8 cellular contexts compared by ENCODE assay signal in genomic region chr3:150544726-150545125, GRCh38.
A peak's percentile ranks its signal among the peaks of the same experiment; 100 is the strongest.
DNase-seq lines count a peak whose midpoint lies in the region; TF ChIP-seq lines count a peak whose summit lies in the region.

No MANE protein-coding gene starts in this region.

- H3K4me1 ChIP-seq in HUES6 (ENCODE audit: control insufficient read depth, insufficient read depth, low read length) (peaks cover 10% of the 10 kb centered on the region), mucosa of stomach (ENCODE audit: control insufficient read depth, insufficient read depth, low read length) (peaks cover 12% of the 10 kb centered on the region)

- peaks cover 35% of the 10 kb centered on the region for H3K36me3 ChIP-seq in HUES6 (ENCODE audit: control insufficient read depth, insufficient read depth, low read length)
- H3K36me3 ChIP-seq in brain microvascular endothelial cell (replicated peaks) = peaks cover 19% of the 10 kb centered on the region
- H3K36me3 ChIP-seq in mucosa of stomach (ENCODE audit: control insufficient read depth, insufficient read depth, low read length) = no peaks in the 10 kb centered on the region

- in situ Hi-C loops in brain microvascular endothelial cell (cut with HindIII; ENCODE audit: low pct_ligation_motif_present, low sequenced_read_pairs) = no loop called here

- no peak for TF ChIP-seq CTCF in AG09309 (IDR thresholded peaks at IDR 0.05; ENCODE audit: control insufficient read depth, insufficient read depth, low read depth, low read length, missing control alignments)
- TF ChIP-seq CTCF in brain microvascular endothelial cell (IDR thresholded peaks at IDR 0.05; ENCODE audit: low read depth, low read length, missing control alignments) = no peak

- no peaks in the 10 kb centered on the region for H3K9me3 ChIP-seq in HUES6 (ENCODE audit: control insufficient read depth, insufficient read depth, low read depth, low read length)
- H3K9me3 ChIP-seq in mucosa of stomach (ENCODE audit: control insufficient read depth, low read length) = no peaks in the 10 kb centered on the region

- H3K27ac ChIP-seq in HUES6 (ENCODE audit: low read depth, low read length) = no peak overlapping the region
- H3K27ac ChIP-seq in brain microvascular endothelial cell = no peak overlapping the region

- peak overlapping the region; percentile 91 for H3K4me3 ChIP-seq in AG09309 (ENCODE audit: control insufficient read depth, low read depth, low read length)
- H3K4me3 ChIP-seq in HUES6 (ENCODE audit: low read depth, low read length) = peak overlapping the region; percentile 75
- peak overlapping the region; percentile 88 for H3K4me3 ChIP-seq in brain microvascular endothelial cell (ENCODE audit: low read depth, low read length)
- no peak overlapping the region for H3K4me3 ChIP-seq in mucosa of stomach (ENCODE audit: low read length)

- DNase-seq in AG09309 (ENCODE audit: low read depth) (peak; percentile 23), brain microvascular endothelial cell (no peak), 8988T (no peak), NCI-H1092 (lab: John Stamatoyannopoulos, UW) (no peak), nucleus accumbens (lab: John Stamatoyannopoulos, UW) (no peak), Kasumi-1 (lab: John Stamatoyannopoulos, UW) (no peak)

- H3K9ac ChIP-seq in HUES6 (ENCODE audit: low read length) = no peak overlapping the region
- peak overlapping the region; percentile 1 for H3K9ac ChIP-seq in mucosa of stomach (ENCODE audit: low read length)

- no peaks in the 10 kb centered on the region for H3K27me3 ChIP-seq in HUES6 (ENCODE audit: control insufficient read depth, insufficient read depth, low read length)
- H3K27me3 ChIP-seq in brain microvascular endothelial cell (replicated peaks) = no peaks in the 10 kb centered on the region
- H3K27me3 ChIP-seq in mucosa of stomach (ENCODE audit: control insufficient read depth, insufficient read depth, low read length) = no peaks in the 10 kb centered on the region
